In the genomic region with DNA sequence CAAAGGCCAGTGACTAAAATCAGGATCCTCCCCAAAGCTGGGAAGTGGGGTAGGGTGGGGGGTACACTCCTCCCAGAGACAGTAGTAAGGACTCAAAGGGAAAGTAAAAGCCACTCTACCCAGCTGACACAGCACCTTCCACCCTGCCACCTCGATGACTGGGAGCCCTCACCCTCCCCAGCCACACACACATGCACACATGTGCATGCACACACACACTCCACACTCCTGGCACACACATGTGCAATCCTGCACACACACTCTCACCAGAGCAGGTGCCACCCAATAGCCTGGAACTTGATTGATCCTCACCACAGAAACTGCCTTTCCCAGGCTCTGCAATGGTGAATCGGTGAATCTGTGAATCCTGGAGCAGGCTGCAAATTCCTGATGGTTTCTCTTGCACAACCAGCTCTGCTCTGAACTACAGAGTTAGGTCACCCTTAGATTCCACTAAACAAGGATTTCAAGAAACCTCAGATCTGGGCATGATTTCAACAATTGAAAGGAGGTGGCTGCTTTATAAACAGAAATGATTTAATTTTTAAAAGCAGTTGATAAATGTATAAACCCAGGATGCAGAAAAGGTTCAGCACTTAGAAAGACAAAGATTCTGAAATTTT, we compare ENCODE assay signal across 14 cellular contexts. TPM values are rescaled to one million over a fixed set of nuclear protein-coding genes. Genes with fewer than 3 reads are reported as not detected.
DNase-seq lines count a peak whose midpoint lies in the region; ATAC-seq, FAIRE-seq and TF ChIP-seq lines count a peak whose summit lies in the region.
"Had no signal": no experiment of that assay in that cellular context is flagged by ENCODE, and none has a peak within 500 bp of the region (broad histone marks: within the 10 kb centered on the region; RNA-seq: fewer than 3 reads in every experiment).

No MANE protein-coding gene starts in this region.

- TF ChIP-seq CTCF in GM23338 (conservative IDR thresholded peaks at IDR 0.05; ENCODE audit: low read depth in 2 of 2) (no peak), astrocyte of the spinal cord (IDR thresholded peaks at IDR 0.05; ENCODE audit: low read depth, low read length) (no peak), left ventricle myocardium inferior (IDR thresholded peaks at IDR 0.05; ENCODE audit: borderline replicate concordance) (no peak)

- no peaks in the 10 kb centered on the region for H3K9me3 ChIP-seq in left ventricle myocardium inferior (replicated peaks)
- no peaks in the 10 kb centered on the region for H3K9me3 ChIP-seq in small intestine (ENCODE audit: control insufficient read depth, low read depth)

- no peak overlapping the region for H3K4me2 ChIP-seq in GM23338

- H3K4me1 ChIP-seq in GM23338 (ENCODE audit: insufficient read depth) (no peaks in the 10 kb centered on the region), left ventricle myocardium inferior (no peaks in the 10 kb centered on the region), small intestine (ENCODE audit: control insufficient read depth in 2 of 2, insufficient read depth in 1 of 2, low read depth in 1 of 2, low read length in 1 of 2) (no peaks in the 10 kb centered on the region)

- H3K9me2 ChIP-seq in GM23338 (ENCODE audit: insufficient read depth) = no peaks in the 10 kb centered on the region

- H2AFZ ChIP-seq in GM23338 = no peak overlapping the region

- no peaks in the 10 kb centered on the region for H3K79me2 ChIP-seq in GM23338 (replicated peaks; ENCODE audit: insufficient read depth)

- H3K27me3 ChIP-seq in GM23338 (ENCODE audit: insufficient read depth) (no peaks in the 10 kb centered on the region), left ventricle myocardium inferior (ENCODE audit: low read depth) (no peaks in the 10 kb centered on the region), small intestine (ENCODE audit: control insufficient read depth in 2 of 2, insufficient read depth in 2 of 2, low read length in 2 of 2) (no peaks in the 10 kb centered on the region)

- no peak for FAIRE-seq in small intestine (lab: Jason Lieb, UNC)

- intact Hi-C loops in left ventricle myocardium inferior (cut with micrococcal nuclease) = no loop called here

- in situ Hi-C loops in astrocyte of the spinal cord (cut with HindIII; ENCODE audit: low sequenced_read_pairs) = no loop called here

- no peak overlapping the region for H3K4me3 ChIP-seq in GM23338
- no peak overlapping the region for H3K4me3 ChIP-seq in astrocyte of the spinal cord (ENCODE audit: low read depth, low read length)
- H3K4me3 ChIP-seq in left ventricle myocardium inferior = peak overlapping the region; percentile 30
- H3K4me3 ChIP-seq in small intestine (ENCODE audit: low read depth in 1 of 2, low read length in 2 of 2) = no peak overlapping the region

- no peaks in the 10 kb centered on the region for H3K9me3 Mint-ChIP-seq in GM23338
- H3K9me3 Mint-ChIP-seq: natural killer cell treated with Interleukin-12 subunit alpha and Interleukin-12 subunit beta and Interleukin-15 and Interleukin-18, amount 100 ng/mL, for 72 hours had no signal

- peaks cover 13% of the 10 kb centered on the region; the same call in 2 of the 3 replicates for H3K4me1 Mint-ChIP-seq in GM23338

- WGBS in small intestine, 3 donors = 15 to 35% (median 33%) methylated on average over 2 of the region's 2 CpGs

- peak overlapping the region; percentile 52; the same call in 1 of the 2 replicates for H3K27ac Mint-ChIP-seq in GM23338
- H3K27ac Mint-ChIP-seq: natural killer cell treated with Interleukin-12 subunit alpha and Interleukin-12 subunit beta and Interleukin-15 and Interleukin-18, amount 100 ng/mL, for 72 hours had no signal

- no peak for ATAC-seq in GM23338
- no peak for ATAC-seq in GM21367 (IDR thresholded peaks at IDR 0.05; ENCODE audit: unreplicated experiment)
- ATAC-seq in GM18517 (IDR thresholded peaks at IDR 0.05; ENCODE audit: unreplicated experiment) = no peak
- ATAC-seq: activated CD4-positive, CD25-positive, alpha-beta regulatory T cell treated with anti-CD3 and anti-CD28 coated beads, Interleukin-2, amount 50 U/mL, for 24 hours; HCT116 had no signal

- DNase-seq in GM23338 (ENCODE audit: low spot score) (no peak), astrocyte of the spinal cord (ENCODE audit: low read depth, low spot score) (peak; percentile 77), left ventricle myocardium inferior (no peak), small intestine (peak; percentile 25), NCI-H510A (lab: John Stamatoyannopoulos, UW) (no peak)
- DNase-seq: activated gamma-delta T cell treated with Interleukin-2 at 50 U/mL for 16 hours; cortex of kidney; Kasumi-1; stimulated activated CD4-positive, alpha-beta T cell treated with anti-CD3 and anti-CD28 coated beads, Interleukin-2, amount 100 ng/mL, for 48 hours had no signal

- no peak overlapping the region for H3K4me3 Mint-ChIP-seq in GM23338
- H3K4me3 Mint-ChIP-seq: natural killer cell treated with Interleukin-12 subunit alpha and Interleukin-12 subunit beta and Interleukin-15 and Interleukin-18, amount 100 ng/mL, for 72 hours had no signal

- H3K27ac ChIP-seq in GM23338 (ENCODE audit: low read depth) (no peak overlapping the region), left ventricle myocardium inferior (replicated peaks) (peak overlapping the region; percentile 33), small intestine (ENCODE audit: low read depth in 1 of 2, low read length in 1 of 2) (no peak overlapping the region)

- no peaks in the 10 kb centered on the region for H3F3A ChIP-seq in GM23338 (replicated peaks; ENCODE audit: low read depth)

- no peaks in the 10 kb centered on the region for H3K36me3 Mint-ChIP-seq in GM23338 (ENCODE audit: low read depth)
- H3K36me3 Mint-ChIP-seq: natural killer cell treated with Interleukin-12 subunit alpha and Interleukin-12 subunit beta and Interleukin-15 and Interleukin-18, amount 100 ng/mL, for 72 hours had no signal

- H3K36me3 ChIP-seq in GM23338 (ENCODE audit: insufficient read depth) (no peaks in the 10 kb centered on the region), left ventricle myocardium inferior (no peaks in the 10 kb centered on the region), small intestine (ENCODE audit: control insufficient read depth in 2 of 2, insufficient read depth in 2 of 2, low read length in 2 of 2) (peaks cover 0 to 2% of the 10 kb centered on the region in 2 donors)

- H3K27me3 Mint-ChIP-seq in GM23338 (ENCODE audit: insufficient read depth, low read depth, poor library complexity) = peaks cover 1% of the 10 kb centered on the region

- H4K20me1 ChIP-seq in GM23338 (replicated peaks; ENCODE audit: insufficient read depth) = no peaks in the 10 kb centered on the region

TF ChIP-seq in GM23338, 12 proteins besides CTCF, POLR2A, EP300 and RAD21 (continues in another document):
- TF ChIP-seq, protein P1, sequence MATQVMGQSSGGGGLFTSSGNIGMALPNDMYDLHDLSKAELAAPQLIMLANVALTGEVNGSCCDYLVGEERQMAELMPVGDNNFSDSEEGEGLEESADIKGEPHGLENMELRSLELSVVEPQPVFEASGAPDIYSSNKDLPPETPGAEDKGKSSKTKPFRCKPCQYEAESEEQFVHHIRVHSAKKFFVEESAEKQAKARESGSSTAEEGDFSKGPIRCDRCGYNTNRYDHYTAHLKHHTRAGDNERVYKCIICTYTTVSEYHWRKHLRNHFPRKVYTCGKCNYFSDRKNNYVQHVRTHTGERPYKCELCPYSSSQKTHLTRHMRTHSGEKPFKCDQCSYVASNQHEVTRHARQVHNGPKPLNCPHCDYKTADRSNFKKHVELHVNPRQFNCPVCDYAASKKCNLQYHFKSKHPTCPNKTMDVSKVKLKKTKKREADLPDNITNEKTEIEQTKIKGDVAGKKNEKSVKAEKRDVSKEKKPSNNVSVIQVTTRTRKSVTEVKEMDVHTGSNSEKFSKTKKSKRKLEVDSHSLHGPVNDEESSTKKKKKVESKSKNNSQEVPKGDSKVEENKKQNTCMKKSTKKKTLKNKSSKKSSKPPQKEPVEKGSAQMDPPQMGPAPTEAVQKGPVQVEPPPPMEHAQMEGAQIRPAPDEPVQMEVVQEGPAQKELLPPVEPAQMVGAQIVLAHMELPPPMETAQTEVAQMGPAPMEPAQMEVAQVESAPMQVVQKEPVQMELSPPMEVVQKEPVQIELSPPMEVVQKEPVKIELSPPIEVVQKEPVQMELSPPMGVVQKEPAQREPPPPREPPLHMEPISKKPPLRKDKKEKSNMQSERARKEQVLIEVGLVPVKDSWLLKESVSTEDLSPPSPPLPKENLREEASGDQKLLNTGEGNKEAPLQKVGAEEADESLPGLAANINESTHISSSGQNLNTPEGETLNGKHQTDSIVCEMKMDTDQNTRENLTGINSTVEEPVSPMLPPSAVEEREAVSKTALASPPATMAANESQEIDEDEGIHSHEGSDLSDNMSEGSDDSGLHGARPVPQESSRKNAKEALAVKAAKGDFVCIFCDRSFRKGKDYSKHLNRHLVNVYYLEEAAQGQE (IDR thresholded peaks at IDR 0.05; ENCODE audit: unreplicated experiment) = no peak
- no peak for TF ChIP-seq EZH2 (IDR thresholded peaks at IDR 0.05; ENCODE audit: low read depth, unreplicated experiment)

RNA-seq across cellular contexts. Expression of a gene that starts 21.5 kb away (rescaled TPM):
- total RNA-seq in GM23338 (2014; rRNA removed; shearing (Covaris generic)) = 3.6 and 5.4 TPM in 2 replicates
- polyA plus RNA-seq in GM23338 (2016; fragmentation: Nextera tagmentation; extraction: Ambion mirVana) (2.0 and 2.1 TPM in 2 replicates), small intestine (1 to 10 TPM; 2.4 to 5.4 (median 3.8) TPM)
- 6.1 TPM for total RNA-seq in left ventricle myocardium inferior

Comparison
In these comparisons a context has a peak if more than half of its experiments do, and no peak if none do; other contexts are left out.
1. DNase-seq: peak in astrocyte of the spinal cord (single experiment) and small intestine (single experiment); none in GM23338 (single experiment), left ventricle myocardium inferior (single experiment) and NCI-H510A (single experiment).